Comparison of ENCODE assay signal across 13 cellular contexts in the genomic region with DNA sequence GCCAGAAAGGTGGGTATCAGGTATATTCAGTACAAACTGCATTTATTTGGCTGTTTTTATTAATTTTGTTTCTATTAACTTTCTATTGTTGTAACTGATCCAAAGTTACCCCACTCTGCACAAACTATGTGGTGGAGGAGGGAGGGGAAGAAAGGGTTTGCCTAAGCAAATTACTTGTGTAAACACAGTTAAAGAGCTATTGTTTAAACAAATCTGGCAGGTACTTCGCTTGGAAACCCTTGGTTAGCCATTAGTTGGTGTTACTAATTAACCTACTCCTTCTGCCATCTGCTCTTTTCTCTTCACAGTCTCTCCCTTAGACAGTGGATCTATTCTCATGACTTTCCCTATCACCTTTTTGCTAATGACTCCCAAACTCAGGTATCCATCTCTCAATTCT.
DNase-seq lines count a peak whose midpoint lies in the region; ATAC-seq lines count a peak whose summit lies in the region.
"Had no signal": no experiment of that assay in that cellular context is flagged by ENCODE, and none has a peak within 500 bp of the region (broad histone marks: within the 10 kb centered on the region; RNA-seq: fewer than 3 reads in every experiment).

No MANE protein-coding gene starts in this region.

- H3K4me3 ChIP-seq in mesenchymal stem cell (ENCODE audit: insufficient read depth in 1 of 2, low read depth in 1 of 2, low read length in 2 of 2): no peak overlapping the region
- H3K4me3 ChIP-seq: suprapubic skin had no signal

- H2BK120ac ChIP-seq in mesenchymal stem cell (ENCODE audit: low read depth, low read length): no peak overlapping the region

- no peak overlapping the region for H4K8ac ChIP-seq in mesenchymal stem cell (ENCODE audit: low read length)

- H2AK5ac ChIP-seq in mesenchymal stem cell (ENCODE audit: low read length, severe bottlenecking): no peak overlapping the region

- H2BK12ac ChIP-seq in mesenchymal stem cell (ENCODE audit: low read length in 2 of 2): no peak overlapping the region

- H3K14ac ChIP-seq in mesenchymal stem cell (ENCODE audit: low read length in 2 of 2): no peak overlapping the region

- H2BK15ac ChIP-seq in mesenchymal stem cell (ENCODE audit: low read depth, poor library complexity, severe bottlenecking): no peak overlapping the region

- WGBS in mesenchymal stem cell: 41% methylated on average over 1 of the region's 1 CpG

- H2AFZ ChIP-seq in mesenchymal stem cell (ENCODE audit: low read depth, low read length): no peak overlapping the region

- no peaks in the 10 kb centered on the region for H3K9me3 ChIP-seq in mesenchymal stem cell (ENCODE audit: control insufficient read depth, low read length)
- H3K9me3 ChIP-seq: suprapubic skin had no signal

- H2BK5ac ChIP-seq in mesenchymal stem cell (ENCODE audit: low read depth, low read length, poor library complexity, severe bottlenecking): no peak overlapping the region

- H3K18ac ChIP-seq in mesenchymal stem cell (ENCODE audit: low read depth in 1 of 2, low read length in 2 of 2): no peak overlapping the region

- no peak overlapping the region for H3K23ac ChIP-seq in mesenchymal stem cell (ENCODE audit: low read length in 2 of 2)

- ATAC-seq in GM18867 (IDR thresholded peaks at IDR 0.05; ENCODE audit: unreplicated experiment) (peak; percentile 41), HG02970 (IDR thresholded peaks at IDR 0.05; ENCODE audit: low FRiP score, unreplicated experiment) (peak; percentile 67), Right ventricle myocardium superior (ENCODE audit: poor library complexity) (no peak), GM19351 (IDR thresholded peaks at IDR 0.05; ENCODE audit: unreplicated experiment) (no peak)
- ATAC-seq: T-cell had no signal

- H3K79me1 ChIP-seq in mesenchymal stem cell (replicated peaks; ENCODE audit: low read length, poor library complexity, severe bottlenecking): no peaks in the 10 kb centered on the region

- DNase-seq in NCI-H748 treated with DMSO at 0.1 percent for 48 hours (lab: John Stamatoyannopoulos, UW) (peak; percentile 60), mesenchymal stem cell (no peak), Right ventricle myocardium superior (no peak), DMS79 treated with DMSO at 0.1 percent for 48 hours (lab: John Stamatoyannopoulos, UW) (no peak)
- DNase-seq in activated effector memory CD4-positive, alpha-beta T cell treated with Interleukin-2 at 50 U/mL for 16 hours: no peak
- DNase-seq: CD4-positive, alpha-beta memory T cell; NCI-H226; stimulated activated CD4-positive, alpha-beta T cell treated with anti-CD3 and anti-CD28 coated beads, Interleukin-4, amount 100 ng/mL, for 4 hours; T-cell had no signal

- H4K91ac ChIP-seq in mesenchymal stem cell (ENCODE audit: low read length): no peak overlapping the region

- no peak overlapping the region for H3K4me2 ChIP-seq in mesenchymal stem cell (ENCODE audit: low read length, poor library complexity, severe bottlenecking)

- H3K36me3 ChIP-seq in mesenchymal stem cell (ENCODE audit: control insufficient read depth in 1 of 2, insufficient read depth in 2 of 2, low read depth in 1 of 2, low read length in 2 of 2): no peaks in the 10 kb centered on the region
- H3K36me3 ChIP-seq: suprapubic skin had no signal

- H3K4me1 ChIP-seq in mesenchymal stem cell (ENCODE audit: control insufficient read depth, insufficient read depth, low read depth, low read length): no peaks in the 10 kb centered on the region
- H3K4me1 ChIP-seq: suprapubic skin had no signal

- H3K27me3 ChIP-seq in mesenchymal stem cell (ENCODE audit: control insufficient read depth in 1 of 2, insufficient read depth in 1 of 2, low read length in 2 of 2): no peaks in the 10 kb centered on the region
- H3K27me3 ChIP-seq: suprapubic skin had no signal

- no peak overlapping the region for H3K4ac ChIP-seq in mesenchymal stem cell (ENCODE audit: low read depth in 1 of 2, low read length in 2 of 2)

- no peak overlapping the region for H3K9ac ChIP-seq in mesenchymal stem cell (ENCODE audit: low read length)

- intact Hi-C loops in Right ventricle myocardium superior (cut with DNase I): no loop called here

- H3K27ac ChIP-seq in mesenchymal stem cell (ENCODE audit: low read length, poor library complexity, severe bottlenecking): peak overlapping the region; percentile 43
- H3K27ac ChIP-seq: suprapubic skin had no signal

Comparison
In these comparisons a context has a peak if more than half of its experiments do, and no peak if none do; other contexts are left out.
1. ATAC-seq: peak in GM18867 (single experiment) and HG02970 (single experiment); none in Right ventricle myocardium superior (single experiment) and GM19351 (single experiment).